1 cellular context compared by ENCODE assay signal in the genomic region with DNA sequence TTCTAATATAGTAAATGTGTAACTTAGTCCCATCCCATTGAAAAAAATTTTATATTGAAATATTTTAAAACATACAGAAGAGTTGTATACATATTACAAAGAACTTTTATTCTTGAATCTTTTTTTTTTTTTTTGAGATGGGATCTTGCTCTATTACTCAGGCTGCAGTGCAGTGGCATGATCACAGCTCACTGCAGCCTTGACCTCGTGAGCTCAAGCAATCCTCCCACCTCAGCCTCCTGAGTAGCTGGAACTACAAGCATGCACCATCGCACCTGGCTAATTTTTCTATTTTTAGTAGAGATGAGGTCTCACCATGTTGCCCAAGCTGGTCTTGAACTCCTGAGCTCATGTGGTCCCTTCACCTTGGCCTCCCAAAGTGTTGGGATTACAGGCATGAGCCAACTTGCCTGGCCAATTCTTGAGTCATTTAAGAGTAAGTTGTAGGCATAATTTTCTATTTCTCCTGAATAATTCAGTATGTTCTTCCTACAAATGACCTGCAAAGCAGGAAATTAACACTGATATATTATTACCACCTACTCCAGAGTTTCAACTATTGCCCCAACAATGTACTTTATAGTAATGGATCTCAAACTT.
TF ChIP-seq lines count a peak whose summit lies in the region.

No MANE protein-coding gene starts in this region.

TF ChIP-seq in endothelial cell of umbilical vein, 7 proteins besides CTCF, POLR2A, EP300 and RAD21 (continued from another document):
- no peak for TF ChIP-seq MAX (IDR thresholded peaks at IDR 0.05; ENCODE audit: insufficient read depth, insufficient read length)
